In the genomic region with DNA sequence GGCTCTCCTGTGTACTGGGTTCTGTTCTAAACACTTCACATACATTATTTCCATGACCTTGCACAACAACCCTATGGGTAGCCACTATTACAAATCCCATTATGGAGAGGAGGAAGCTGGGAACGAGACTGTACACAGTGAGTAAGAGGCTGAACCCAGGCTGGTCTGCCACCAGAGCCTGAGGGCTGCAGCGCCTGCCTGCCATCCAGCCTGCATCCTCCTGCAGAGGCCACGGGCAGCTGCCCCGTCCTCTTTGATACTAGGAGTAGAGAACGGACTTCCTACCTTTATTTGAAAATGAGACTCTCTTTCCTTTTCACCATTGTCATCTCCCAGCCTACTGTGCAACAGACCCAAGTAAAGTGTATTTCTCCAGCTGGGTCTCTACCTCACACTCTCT, we compare ENCODE assay signal across 19 cellular contexts.
"Had no signal": no experiment of that assay in that cellular context is flagged by ENCODE, and none has a peak within 500 bp of the region (broad histone marks: within the 10 kb centered on the region; RNA-seq: fewer than 3 reads in every experiment).

No MANE protein-coding gene starts in this region.

- H3K27ac Mint-ChIP-seq: mesothelial cell of epicardium had no signal

- H3K27ac ChIP-seq: coronary artery, esophagus muscularis mucosa, foreskin keratinocyte, gastroesophageal sphincter, heart left ventricle, hepatocyte, left lung, lower lobe of right lung had no signal

- H2AFZ ChIP-seq: hepatocyte had no signal

- H3K27me3 Mint-ChIP-seq: naive B cell had no signal

- ATAC-seq: foreskin keratinocyte, gastroesophageal sphincter, heart left ventricle, left cardiac atrium, left lung, left ventricle myocardium superior, lower lobe of right lung, mucosa of descending colon had no signal

- H3K9me3 Mint-ChIP-seq: naive B cell had no signal

- H3K4me1 Mint-ChIP-seq: mesothelial cell of epicardium, naive B cell had no signal

- H3K4me2 ChIP-seq: hepatocyte had no signal

- H3K79me2 ChIP-seq: hepatocyte had no signal

- DNase-seq: dermis blood vessel endothelial cell; dorsolateral prefrontal cortex; effector CD4-positive, alpha-beta T cell; effector memory CD4-positive, alpha-beta T cell; foreskin keratinocyte; heart left ventricle; hypothalamus; left cardiac atrium; left lung; left ventricle myocardium superior; lower lobe of right lung; mesenchymal stem cell; mucosa of descending colon; naive B cell had no signal

- H3K4me1 ChIP-seq: foreskin keratinocyte, gastroesophageal sphincter, heart left ventricle, left lung, lower lobe of right lung had no signal

- H3K36me3 Mint-ChIP-seq: naive B cell had no signal

- H3K36me3 ChIP-seq: esophagus muscularis mucosa, gastroesophageal sphincter, heart left ventricle, left lung, lower lobe of right lung had no signal

- H3K4me3 Mint-ChIP-seq: mesothelial cell of epicardium, naive B cell had no signal

- H3K9me3 ChIP-seq: gastroesophageal sphincter, left lung, lower lobe of right lung, mucosa of descending colon had no signal

- H3K4me3 ChIP-seq: coronary artery, dorsolateral prefrontal cortex, esophagus muscularis mucosa, gastroesophageal sphincter, heart left ventricle, hepatocyte, left lung, lower lobe of right lung, mucosa of descending colon had no signal

- H3K27me3 ChIP-seq: dorsolateral prefrontal cortex, esophagus muscularis mucosa, foreskin keratinocyte, gastroesophageal sphincter, left lung had no signal
